In the genomic region with DNA sequence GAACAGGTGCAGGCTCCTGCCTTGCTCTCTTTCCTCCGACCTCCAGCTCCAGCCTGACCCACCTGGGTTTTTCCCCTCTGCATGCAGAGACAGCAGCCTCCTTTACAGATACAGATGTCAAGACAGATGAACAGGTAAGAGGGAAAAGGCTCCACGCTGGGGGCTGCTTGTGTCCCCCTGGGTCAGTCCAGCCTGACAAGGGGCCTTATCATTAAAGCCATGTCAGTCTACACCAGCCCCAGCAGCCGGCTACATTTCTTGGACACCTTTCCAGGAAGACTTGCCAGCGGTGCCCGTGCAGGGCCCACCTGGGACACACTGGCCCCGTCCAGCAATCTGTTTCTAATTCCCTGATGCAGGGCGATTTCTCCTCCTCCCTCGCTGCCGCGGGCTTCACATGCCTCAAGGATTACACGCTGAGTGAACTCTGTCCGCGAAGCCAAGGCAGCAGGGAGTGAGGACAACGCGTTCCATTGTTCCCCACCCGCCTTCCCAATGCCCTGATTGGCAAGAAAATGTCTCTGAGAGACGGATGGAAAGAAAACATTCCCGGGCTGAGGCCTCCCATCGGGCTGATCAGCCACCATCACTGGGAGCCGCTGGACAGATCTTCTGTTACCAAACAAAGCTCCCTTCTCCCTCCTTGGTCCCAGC, we compare ENCODE assay signal across 13 cellular contexts.
A peak's percentile ranks its signal among the peaks of the same experiment; 100 is the strongest.
DNase-seq lines count a peak whose midpoint lies in the region; ATAC-seq and TF ChIP-seq lines count a peak whose summit lies in the region.
"Had no signal": no experiment of that assay in that cellular context is flagged by ENCODE, and none has a peak within 500 bp of the region (broad histone marks: within the 10 kb centered on the region; RNA-seq: fewer than 3 reads in every experiment).

No MANE protein-coding gene starts in this region.

- ATAC-seq in GM18867 (IDR thresholded peaks at IDR 0.05; ENCODE audit: unreplicated experiment) = no peak

- H3K36me3 ChIP-seq in left ventricle myocardium inferior = no peaks in the 10 kb centered on the region
- H3K36me3 ChIP-seq: vagina had no signal

- H3K4me1 ChIP-seq in left ventricle myocardium inferior = no peaks in the 10 kb centered on the region

- intact Hi-C loops in left ventricle myocardium inferior (cut with micrococcal nuclease) = no loop called here

- H3K9me3 ChIP-seq in left ventricle myocardium inferior (replicated peaks) = peaks cover 27% of the 10 kb centered on the region
- H3K9me3 ChIP-seq: vagina had no signal

- no peak overlapping the region for H3K27ac ChIP-seq in left ventricle myocardium inferior (replicated peaks)
- H3K27ac ChIP-seq: vagina had no signal

- H3K27me3 ChIP-seq in left ventricle myocardium inferior (ENCODE audit: low read depth) = peaks cover 66% of the 10 kb centered on the region
- H3K27me3 ChIP-seq: vagina had no signal

- H3K4me3 ChIP-seq in astrocyte of the cerebellum (ENCODE audit: low read depth, low read length) (no peak overlapping the region), left ventricle myocardium inferior (no peak overlapping the region)
- H3K4me3 ChIP-seq: vagina had no signal

- TF ChIP-seq CTCF in astrocyte of the cerebellum (IDR thresholded peaks at IDR 0.05; ENCODE audit: low read depth, low read length, missing control alignments) (no peak), left ventricle myocardium inferior (IDR thresholded peaks at IDR 0.05; ENCODE audit: borderline replicate concordance) (no peak)

- in situ Hi-C loops in astrocyte of the cerebellum (cut with HindIII; ENCODE audit: low sequenced_read_pairs) = no loop called here

- DNase-seq in ELR (ENCODE audit: low read depth) (peak; percentile 70), astrocyte of the cerebellum (ENCODE audit: low read depth) (peak; percentile 84), left ventricle myocardium inferior (peak; percentile 32), putamen (ENCODE audit: low spot score) (peak; percentile 58), NCI-H1092 (lab: John Stamatoyannopoulos, UW) (no peak), NCI-H2171 treated with DMSO at 0.1 percent for 48 hours (lab: John Stamatoyannopoulos, UW) (no peak), NCI-H1417 (lab: John Stamatoyannopoulos, UW) (no peak)
- DNase-seq: activated CD4-positive, CD25-positive, alpha-beta regulatory T cell treated with anti-CD3 and anti-CD28 coated beads, Interleukin-2, amount 50 U/mL, for 72 hours; activated naive CD8-positive, alpha-beta T cell treated with anti-CD3 and anti-CD28 coated beads for 36 hours; GOT3; NCI-H1048 had no signal

Comparison
In these comparisons a context has a peak if more than half of its experiments do, and no peak if none do; other contexts are left out.
1. DNase-seq: peak in ELR (single experiment), astrocyte of the cerebellum (single experiment), left ventricle myocardium inferior (single experiment) and putamen (single experiment); none in NCI-H1092 (single experiment), NCI-H2171 treated with DMSO at 0.1 percent for 48 hours (single experiment) and NCI-H1417 (0 of 3).